Comparison of ENCODE assay signal across 11 cellular contexts in the genomic region with DNA sequence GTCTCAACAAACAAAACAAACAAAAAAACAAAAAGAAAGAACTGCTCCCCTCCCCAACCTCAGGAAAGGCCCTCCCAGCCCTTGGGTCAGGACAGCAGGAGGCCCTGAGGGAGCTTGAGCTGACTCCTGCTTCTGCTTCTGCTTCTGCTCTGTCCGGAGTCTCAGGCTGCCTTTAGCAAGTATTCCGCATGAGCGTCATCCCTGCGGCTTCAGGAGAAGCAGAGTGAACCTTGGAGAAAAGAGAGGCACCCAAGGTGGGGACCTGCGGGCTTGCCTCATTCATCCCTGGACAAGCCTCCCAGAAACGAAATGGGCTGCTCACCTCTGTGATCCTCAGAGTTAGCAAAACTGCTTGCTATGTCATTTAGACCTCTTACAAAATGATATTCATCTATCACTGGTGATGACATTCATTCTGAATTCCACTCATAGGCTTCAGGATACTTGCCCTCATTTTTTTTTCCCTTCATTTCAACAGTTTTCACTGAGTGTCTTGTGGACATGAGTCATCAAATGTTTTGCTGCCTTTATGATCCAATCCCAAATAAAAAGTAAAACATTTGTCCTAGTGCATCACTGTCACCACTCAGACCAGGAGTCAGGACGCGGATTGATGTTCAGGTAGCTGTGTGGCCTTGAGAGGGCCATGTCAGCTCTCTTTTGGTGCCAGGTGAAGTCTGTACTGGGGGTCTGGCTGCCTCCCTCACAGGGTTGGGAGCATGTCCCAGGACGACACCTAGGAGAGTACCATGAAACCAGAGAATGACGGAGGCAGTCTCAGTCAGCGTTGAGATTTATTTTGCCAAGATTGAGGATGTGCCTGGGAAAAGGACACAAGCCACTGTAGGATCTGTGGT. TPM values are rescaled to one million over a fixed set of nuclear protein-coding genes. Genes with fewer than 3 reads are reported as not detected.
DNase-seq lines count a peak whose midpoint lies in the region; ATAC-seq, FAIRE-seq and TF ChIP-seq lines count a peak whose summit lies in the region.
"Had no signal": no experiment of that assay in that cellular context is flagged by ENCODE, and none has a peak within 500 bp of the region (broad histone marks: within the 10 kb centered on the region; RNA-seq: fewer than 3 reads in every experiment).

No MANE protein-coding gene starts in this region.

- TF ChIP-seq CTCF in astrocyte (IDR thresholded peaks at IDR 0.05; ENCODE audit: insufficient read depth, low read depth, low read length) (no peak), foreskin fibroblast (IDR thresholded peaks at IDR 0.05; ENCODE audit: low read depth, low read length) (no peak), PC-9 (conservative IDR thresholded peaks at IDR 0.05) (no peak)

- H2AFZ ChIP-seq in astrocyte (ENCODE audit: low read depth, low read length): no peak overlapping the region
- no peak overlapping the region for H2AFZ ChIP-seq in PC-9

- POLR2A ChIA-PET in PC-9 (lab: Charles Lee; ENCODE audit: unreplicated experiment): no interaction called here

- no peak overlapping the region for H3K4me3 Mint-ChIP-seq in astrocyte (ENCODE audit: unreplicated experiment)

- BruUV-seq in PC-9 (replicated peaks; lab: Mats Ljungman, UMichigan): no TSS peak

- H4K20me1 ChIP-seq in astrocyte (ENCODE audit: insufficient read depth, low read length) (no peaks in the 10 kb centered on the region), PC-9 (ENCODE audit: insufficient read depth) (no peaks in the 10 kb centered on the region)

- H3K36me3 Mint-ChIP-seq in astrocyte (ENCODE audit: low read depth, unreplicated experiment): peaks cover 1% of the 10 kb centered on the region

- no peak for ATAC-seq in GM19395 (IDR thresholded peaks at IDR 0.05; ENCODE audit: unreplicated experiment)

- H3K27me3 ChIP-seq in astrocyte (ENCODE audit: insufficient read depth, low read length) (no peaks in the 10 kb centered on the region), skeletal muscle satellite cell (ENCODE audit: control insufficient read depth, insufficient read depth, low read length) (no peaks in the 10 kb centered on the region), PC-9 (ENCODE audit: insufficient read depth, low read depth) (no peaks in the 10 kb centered on the region)
- H3K27me3 ChIP-seq: SJCRH30 had no signal

- H3K27ac ChIP-seq in astrocyte (ENCODE audit: low read depth, low read length) (no peak overlapping the region), PC-9 (no peak overlapping the region)
- H3K27ac ChIP-seq: SJCRH30, WERI-Rb-1 had no signal

- peak overlapping the region; percentile 35 for H3K27ac Mint-ChIP-seq in astrocyte (ENCODE audit: unreplicated experiment)

- no peak for FAIRE-seq in astrocyte (lab: Jason Lieb, UNC)

- H3K4me1 ChIP-seq in astrocyte (ENCODE audit: insufficient read depth, low read length) (peaks cover 4% of the 10 kb centered on the region), skeletal muscle satellite cell (ENCODE audit: control insufficient read depth, insufficient read depth, low read length) (peaks cover 8% of the 10 kb centered on the region), PC-9 (replicated peaks; ENCODE audit: insufficient read depth) (no peaks in the 10 kb centered on the region)
- H3K4me1 ChIP-seq: SJCRH30 had no signal

- no peaks in the 10 kb centered on the region for H3K9me3 Mint-ChIP-seq in astrocyte (ENCODE audit: unreplicated experiment)

- H3K4me1 Mint-ChIP-seq in astrocyte (ENCODE audit: low read depth, unreplicated experiment): peaks cover 4% of the 10 kb centered on the region

- H3K4me2 ChIP-seq in astrocyte (ENCODE audit: low read length) (no peak overlapping the region), skeletal muscle satellite cell (ENCODE audit: low read length) (peak overlapping the region; percentile 14), PC-9 (no peak overlapping the region)

- DNase-seq in GM03348 (ENCODE audit: low spot score) (peak; percentile 69), astrocyte (ENCODE audit: low read depth) (peak; percentile 54), foreskin fibroblast (peak; percentile 43 to 72), KBM-7 (no peak), PC-9 (no peak), NCI-H1436 treated with DMSO at 0.1 percent for 48 hours (lab: John Stamatoyannopoulos, UW) (no peak)
- DNase-seq: effector CD8-positive, alpha-beta T cell; SJCRH30; WERI-Rb-1 had no signal

- H3K4me3 ChIP-seq in astrocyte (ENCODE audit: insufficient read depth, low read depth, low read length): no peak overlapping the region
- no peak overlapping the region for H3K4me3 ChIP-seq in foreskin fibroblast (ENCODE audit: low read depth in 1 of 2, low read length in 2 of 2)
- no peak overlapping the region for H3K4me3 ChIP-seq in skeletal muscle satellite cell (ENCODE audit: low read length)
- no peak overlapping the region for H3K4me3 ChIP-seq in PC-9
- H3K4me3 ChIP-seq: SJCRH30 had no signal

- H3K9me3 ChIP-seq in astrocyte (ENCODE audit: insufficient read depth, low read depth, low read length) (no peaks in the 10 kb centered on the region), skeletal muscle satellite cell (replicated peaks; ENCODE audit: low read length) (no peaks in the 10 kb centered on the region), PC-9 (ENCODE audit: insufficient read depth, low read depth) (no peaks in the 10 kb centered on the region)
- H3K9me3 ChIP-seq: SJCRH30 had no signal

- in situ Hi-C loops in KBM-7 (cut with MboI; ENCODE audit: low pct_unique_long_range_greater_than_20kb, low sequenced_read_pairs): no loop called here

- H3K9ac ChIP-seq in astrocyte (ENCODE audit: low read length): no peak overlapping the region
- no peak overlapping the region for H3K9ac ChIP-seq in skeletal muscle satellite cell (ENCODE audit: low read depth, low read length)

- H3K9me2 ChIP-seq in PC-9 (ENCODE audit: insufficient read depth): no peaks in the 10 kb centered on the region

- no peaks in the 10 kb centered on the region for H3F3A ChIP-seq in PC-9 (ENCODE audit: insufficient read depth, low read depth)

- H3K79me2 ChIP-seq in astrocyte (ENCODE audit: insufficient read depth, low read length) (no peaks in the 10 kb centered on the region), PC-9 (ENCODE audit: low read depth) (no peaks in the 10 kb centered on the region)

- intact Hi-C loops in PC-9 (cut with micrococcal nuclease; ENCODE audit: unreplicated experiment): loop anchor here (10.0 kb wide), 1 partner anchor 718 kb away; no protein-coding TSS in a partner anchor

- no peaks in the 10 kb centered on the region for H3K36me3 ChIP-seq in astrocyte (ENCODE audit: insufficient read depth, low read length)
- H3K36me3 ChIP-seq in skeletal muscle satellite cell (ENCODE audit: insufficient read depth, low read length): peaks cover 10% of the 10 kb centered on the region
- H3K36me3 ChIP-seq in PC-9 (ENCODE audit: low read depth): no peaks in the 10 kb centered on the region
- H3K36me3 ChIP-seq: SJCRH30 had no signal

- CTCF ChIA-PET in PC-9 (lab: Charles Lee): no interaction called here

- H3K27me3 Mint-ChIP-seq in astrocyte (ENCODE audit: low read depth, unreplicated experiment): peaks cover 22% of the 10 kb centered on the region

RNA-seq across cellular contexts. Expression of a gene that starts 51.7 kb away (rescaled TPM):
- 4.1 and 4.8 TPM in 2 replicates for total RNA-seq in astrocyte
- 7.4 and 9.0 TPM in 2 replicates for total RNA-seq in skeletal muscle satellite cell (2012; rRNA removed)
- total RNA-seq in PC-9 (2021): 83.6 and 91.4 TPM in 2 replicates

Comparison
In these comparisons a context has a peak if more than half of its experiments do, and no peak if none do; other contexts are left out.
1. DNase-seq: peak in GM03348 (single experiment), astrocyte (single experiment) and foreskin fibroblast (2 of 2); none in KBM-7 (single experiment), PC-9 (0 of 2) and NCI-H1436 treated with DMSO at 0.1 percent for 48 hours (single experiment).
2. RNA of a gene that starts 51.7 kb away (total RNA-seq): 83.6 to 91.4 TPM in PC-9; 4.1 to 4.8 TPM in astrocyte; every median in the first group is over 10 times any median in the second.